Comparison of ENCODE assay signal across 8 cellular contexts in genomic region chr10:29734640-29734979, GRCh38.
DNase-seq lines count a peak whose midpoint lies in the region; ATAC-seq, FAIRE-seq and TF ChIP-seq lines count a peak whose summit lies in the region.

No MANE protein-coding gene starts in this region.

- TSS peak; percentile 35 for BruUV-seq in HCT116 (replicated peaks; lab: Mats Ljungman, UMichigan)

- peaks cover 14% of the 10 kb centered on the region for H3K4me1 Mint-ChIP-seq in activated B cell treated with CpG ODN at 0.5 μM for 24 hours

- H3K9me3 ChIP-seq in HCT116 (ENCODE audit: control insufficient read depth in 1 of 2, insufficient read depth in 1 of 2, low read depth in 1 of 2, low read length in 2 of 2) (no peaks in the 10 kb centered on the region), right cardiac atrium (ENCODE audit: control insufficient read depth, low read length) (no peaks in the 10 kb centered on the region)

- POLR2A ChIA-PET in HCT116 (lab: Charles Lee) (no interaction called here), activated B cell treated with CpG ODN at 0.5 μM for 24 hours (lab: Charles Lee) (no interaction called here)

- H3K4me2 ChIP-seq in HCT116 (ENCODE audit: low read length), result peak overlapping the region; percentile 86

- H3K9ac ChIP-seq in HCT116 (ENCODE audit: low read length), result peak overlapping the region; percentile 73

- H3K27me3 ChIP-seq in HCT116 (ENCODE audit: insufficient read depth, low read length), result no peaks in the 10 kb centered on the region
- H3K27me3 ChIP-seq in right cardiac atrium (ENCODE audit: control insufficient read depth, insufficient read depth), result no peaks in the 10 kb centered on the region

- H3K4me1 ChIP-seq in HCT116 (ENCODE audit: control insufficient read depth in 1 of 2, insufficient read depth in 2 of 2, low read length in 2 of 2) (peaks cover 3 to 18% of the 10 kb centered on the region in 2 experiments; a peak in 3 of 4 replicates), right cardiac atrium (ENCODE audit: control insufficient read depth, insufficient read depth, low read length) (no peaks in the 10 kb centered on the region)

- peaks cover 37% of the 10 kb centered on the region for H3K27me3 Mint-ChIP-seq in activated B cell treated with CpG ODN at 0.5 μM for 24 hours

- RAD21 ChIA-PET in HCT116 (lab: Charles Lee; ENCODE audit: low non-redundant PET in 1 of 2, low total read pairs in 2 of 2, uncharacterized antibody in 2 of 2, unreplicated experiment in 2 of 2), result no interaction called here

- H3K4me3 ChIP-seq in HCT116 (replicated peaks in 1 of 2; ENCODE audit: low read depth in 1 of 2, low read length in 2 of 2) (peak overlapping the region; percentile 69 to 70), right cardiac atrium (ENCODE audit: low read length) (peak overlapping the region; percentile 81), skin epidermis (peak overlapping the region; percentile 60 to 92 (median 84))

- H2AFZ ChIP-seq in HCT116 (ENCODE audit: low read depth, low read length, poor library complexity, severe bottlenecking), result no peak overlapping the region

- 0 out of 4 replicates have a peak, but pooled peaks cover 0 to 3% of the 10 kb centered on the region in 2 experiments for H3K36me3 ChIP-seq in HCT116 (ENCODE audit: control insufficient read depth in 1 of 2, insufficient read depth in 2 of 2, low read length in 2 of 2)

- 24% methylated on average over 10 of the region's 10 CpGs for WGBS in right cardiac atrium

- TF ChIP-seq CTCF in HCT116 (IDR thresholded peaks at IDR 0.05 in 2 of 3, conservative IDR thresholded peaks at IDR 0.05 in 1 of 3; ENCODE audit: borderline replicate concordance in 1 of 3, insufficient read depth in 1 of 3, low read depth in 2 of 3, low read length in 2 of 3), result no peak
- TF ChIP-seq CTCF in activated B cell treated with CpG ODN at 0.5 μM for 24 hours (IDR thresholded peaks at IDR 0.05), result no peak

- TF ChIP-seq POLR2A in HCT116 (IDR thresholded peaks at IDR 0.05; ENCODE audit: borderline replicate concordance, extremely low read depth, insufficient read depth, insufficient read length) (no peak), H54 (IDR thresholded peaks at IDR 0.05; ENCODE audit: low read depth, low read length) (no peak)

- H3K79me2 ChIP-seq in HCT116 (ENCODE audit: insufficient read depth, low read length), result peaks cover 54% of the 10 kb centered on the region

- no peaks in the 10 kb centered on the region for H3K9me2 ChIP-seq in HCT116 (ENCODE audit: insufficient read depth)

- intact Hi-C loops in HCT116 (cut with micrococcal nuclease), result loop anchor here (2.0 to 10.0 kb wide), 2 partner anchors 124 to 220 kb away; no protein-coding TSS in a partner anchor
- intact Hi-C loops in activated B cell treated with CpG ODN at 0.5 μM for 24 hours (cut with micrococcal nuclease), result no loop called here
- intact Hi-C loops in right cardiac atrium (cut with DNase I), result loop anchor here in 3 of 4 donors (10.0 kb wide), 5 partner anchors 90 to 200 kb away; partner anchors contain the start of gene SVIL (in 1 of the 3)

- peak overlapping the region; percentile 72 for H3K4me3 Mint-ChIP-seq in activated B cell treated with CpG ODN at 0.5 μM for 24 hours

- ATAC-seq in HCT116 (no peak), activated B cell treated with CpG ODN at 0.5 μM for 24 hours (ENCODE audit: low read depth) (no peak), right cardiac atrium (no peak)

- CTCF ChIA-PET in HCT116 (lab: Charles Lee) (interaction anchor here (0.9 kb wide), 1 partner anchor 222 kb away, joined by 4 read pairs; no protein-coding TSS in a partner anchor), activated B cell treated with CpG ODN at 0.5 μM for 24 hours (lab: Charles Lee) (no interaction called here)

- H4K20me1 ChIP-seq in HCT116 (ENCODE audit: insufficient read depth), result no peaks in the 10 kb centered on the region; the same call in 1 of the 2 replicates

- TF ChIP-seq RAD21 in HCT116 (IDR thresholded peaks at IDR 0.05; ENCODE audit: low read depth), result no peak

- no peaks in the 10 kb centered on the region for H3K9me3 Mint-ChIP-seq in activated B cell treated with CpG ODN at 0.5 μM for 24 hours

- FAIRE-seq in H54 (lab: Jason Lieb, UNC), result no peak

- H3K27ac ChIP-seq in HCT116 (ENCODE audit: low read depth, low read length) (peak overlapping the region; percentile 86), right cardiac atrium (ENCODE audit: low read length) (peak overlapping the region; percentile 72), skin epidermis (peak overlapping the region; percentile 79 to 99 (median 97))

- no peak overlapping the region for H3K27ac Mint-ChIP-seq in activated B cell treated with CpG ODN at 0.5 μM for 24 hours

- DNase-seq in HCT116 (ENCODE audit: low read depth, low spot score), result no peak
- no peak for DNase-seq in activated B cell treated with CpG ODN at 0.5 μM for 24 hours
- DNase-seq in right cardiac atrium, result no peak
- no peak for DNase-seq in NCI-H2029 treated with DMSO at 0.1 percent for 48 hours (lab: John Stamatoyannopoulos, UW)
- no peak for DNase-seq in GM19240 (ENCODE audit: insufficient read length, low spot score)
- no peak for DNase-seq in NAMALWA (ENCODE audit: low spot score)
- DNase-seq in H54 (ENCODE audit: insufficient read length, low spot score), result no peak

- no peaks in the 10 kb centered on the region for H3K36me3 Mint-ChIP-seq in activated B cell treated with CpG ODN at 0.5 μM for 24 hours (ENCODE audit: low read depth)

TF ChIP-seq in HCT116, 20 proteins besides CTCF, POLR2A, EP300 and RAD21 (continues in another document):
- no peak for TF ChIP-seq JUND (IDR thresholded peaks at IDR 0.05)
- TF ChIP-seq SIN3A (IDR thresholded peaks at IDR 0.05; ENCODE audit: low read depth), result no peak
- TF ChIP-seq YY1 (IDR thresholded peaks at IDR 0.05; ENCODE audit: extremely low read depth, insufficient replicate concordance, low read depth, low read length), result no peak
- no peak for TF ChIP-seq SP1 (IDR thresholded peaks at IDR 0.05; ENCODE audit: low read depth)
- TF ChIP-seq, protein P1, sequence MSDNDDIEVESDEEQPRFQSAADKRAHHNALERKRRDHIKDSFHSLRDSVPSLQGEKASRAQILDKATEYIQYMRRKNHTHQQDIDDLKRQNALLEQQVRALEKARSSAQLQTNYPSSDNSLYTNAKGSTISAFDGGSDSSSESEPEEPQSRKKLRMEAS (IDR thresholded peaks at IDR 0.05), result no peak
- TF ChIP-seq ELF1 (IDR thresholded peaks at IDR 0.05; ENCODE audit: borderline replicate concordance, low read depth), result no peak
- no peak for TF ChIP-seq FOSL1 (IDR thresholded peaks at IDR 0.05; ENCODE audit: low read depth)
- no peak for TF ChIP-seq EZH2phosphoT487 (IDR thresholded peaks at IDR 0.05; ENCODE audit: borderline replicate concordance)
- TF ChIP-seq TCF7L2 (IDR thresholded peaks at IDR 0.05; ENCODE audit: borderline replicate concordance, extremely low read depth, insufficient read depth, insufficient read length), result no peak
- TF ChIP-seq, protein P2, sequence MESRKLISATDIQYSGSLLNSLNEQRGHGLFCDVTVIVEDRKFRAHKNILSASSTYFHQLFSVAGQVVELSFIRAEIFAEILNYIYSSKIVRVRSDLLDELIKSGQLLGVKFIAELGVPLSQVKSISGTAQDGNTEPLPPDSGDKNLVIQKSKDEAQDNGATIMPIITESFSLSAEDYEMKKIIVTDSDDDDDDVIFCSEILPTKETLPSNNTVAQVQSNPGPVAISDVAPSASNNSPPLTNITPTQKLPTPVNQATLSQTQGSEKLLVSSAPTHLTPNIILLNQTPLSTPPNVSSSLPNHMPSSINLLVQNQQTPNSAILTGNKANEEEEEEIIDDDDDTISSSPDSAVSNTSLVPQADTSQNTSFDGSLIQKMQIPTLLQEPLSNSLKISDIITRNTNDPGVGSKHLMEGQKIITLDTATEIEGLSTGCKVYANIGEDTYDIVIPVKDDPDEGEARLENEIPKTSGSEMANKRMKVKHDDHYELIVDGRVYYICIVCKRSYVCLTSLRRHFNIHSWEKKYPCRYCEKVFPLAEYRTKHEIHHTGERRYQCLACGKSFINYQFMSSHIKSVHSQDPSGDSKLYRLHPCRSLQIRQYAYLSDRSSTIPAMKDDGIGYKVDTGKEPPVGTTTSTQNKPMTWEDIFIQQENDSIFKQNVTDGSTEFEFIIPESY (IDR thresholded peaks at IDR 0.05; ENCODE audit: extremely low read depth, insufficient replicate concordance, low read length), result no peak
- no peak for TF ChIP-seq EGR1 (IDR thresholded peaks at IDR 0.05; ENCODE audit: low read depth)
- TF ChIP-seq EZH2 (IDR thresholded peaks at IDR 0.05), result no peak
- TF ChIP-seq REST (IDR thresholded peaks at IDR 0.05; ENCODE audit: low read depth), result no peak
- TF ChIP-seq, protein P3, sequence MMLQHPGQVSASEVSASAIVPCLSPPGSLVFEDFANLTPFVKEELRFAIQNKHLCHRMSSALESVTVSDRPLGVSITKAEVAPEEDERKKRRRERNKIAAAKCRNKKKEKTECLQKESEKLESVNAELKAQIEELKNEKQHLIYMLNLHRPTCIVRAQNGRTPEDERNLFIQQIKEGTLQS (IDR thresholded peaks at IDR 0.05), result no peak
- no peak for TF ChIP-seq ZFX (IDR thresholded peaks at IDR 0.05)
- no peak for TF ChIP-seq CBX3 (IDR thresholded peaks at IDR 0.05; ENCODE audit: low read depth)
- no peak for TF ChIP-seq POLR2AphosphoS5 (IDR thresholded peaks at IDR 0.05; ENCODE audit: low read depth, low read length)
